26 cellular contexts compared by ENCODE assay signal in genomic region chr2:237447496-237447895, GRCh38. TPM values are rescaled to one million over a fixed set of nuclear protein-coding genes. Genes with fewer than 3 reads are reported as not detected.
"Had no signal": no experiment of that assay in that cellular context is flagged by ENCODE, and none has a peak within 500 bp of the region (broad histone marks: within the 10 kb centered on the region; RNA-seq: fewer than 3 reads in every experiment).

No MANE protein-coding gene starts in this region.

- H3K27me3 ChIP-seq: hepatocyte, ovary, sigmoid colon, tibial nerve, upper lobe of left lung, uterus had no signal

- H3K4me3 ChIP-seq: hepatocyte, left lung, ovary, psoas muscle, sigmoid colon, spleen, thoracic aorta, tibial nerve, upper lobe of left lung, uterus had no signal

- FAIRE-seq: endometrium, frontal cortex had no signal

- H3K9me3 ChIP-seq: left lung, ovary, psoas muscle, sigmoid colon, spleen, thoracic aorta, tibial nerve, upper lobe of left lung, uterus had no signal

- H3K36me3 Mint-ChIP-seq: naive thymus-derived CD8-positive, alpha-beta T cell; stimulated activated naive B cell treated with anti-CD40 and anti-IgM and Interleukin-4, amounts not matched to agents 10 μg/mL and 1 μg/mL and 100 μg/mL, for 72 hours had no signal

- H3K27me3 Mint-ChIP-seq: naive thymus-derived CD8-positive, alpha-beta T cell; stimulated activated naive CD8-positive, alpha-beta T cell treated with anti-CD3 and anti-CD28 coated beads, Interleukin-15, Interleukin-2, amounts not matched to agents 100 ng/mL and 50 ng/mL, for 24 hours had no signal

- H3K9me3 Mint-ChIP-seq: effector memory CD8-positive, alpha-beta T cell; naive thymus-derived CD8-positive, alpha-beta T cell; stimulated activated naive B cell treated with anti-CD40 and anti-IgM and Interleukin-4, amounts not matched to agents 10 μg/mL and 1 μg/mL and 100 μg/mL, for 72 hours; stimulated activated naive CD8-positive, alpha-beta T cell treated with anti-CD3 and anti-CD28 coated beads, Interleukin-15, Interleukin-2, amounts not matched to agents 100 ng/mL and 50 ng/mL, for 24 hours had no signal

- H3K36me3 ChIP-seq: left lung, ovary, sigmoid colon, spleen, thoracic aorta, tibial nerve, upper lobe of left lung, uterus had no signal

- ATAC-seq: effector memory CD8-positive, alpha-beta T cell; left cardiac atrium; left lung; naive thymus-derived CD8-positive, alpha-beta T cell; right cardiac atrium; stimulated activated naive B cell treated with anti-CD40 and anti-IgM and Interleukin-4, amounts not matched to agents 10 μg/mL and 1 μg/mL and 100 μg/mL, for 72 hours had no signal

- H3K27ac Mint-ChIP-seq: effector memory CD8-positive, alpha-beta T cell; stimulated activated naive B cell treated with anti-CD40 and anti-IgM and Interleukin-4, amounts not matched to agents 10 μg/mL and 1 μg/mL and 100 μg/mL, for 72 hours; stimulated activated naive CD8-positive, alpha-beta T cell treated with anti-CD3 and anti-CD28 coated beads, Interleukin-15, Interleukin-2, amounts not matched to agents 100 ng/mL and 50 ng/mL, for 24 hours had no signal

- H3K4me3 Mint-ChIP-seq: effector memory CD8-positive, alpha-beta T cell; stimulated activated naive B cell treated with anti-CD40 and anti-IgM and Interleukin-4, amounts not matched to agents 10 μg/mL and 1 μg/mL and 100 μg/mL, for 72 hours; stimulated activated naive CD8-positive, alpha-beta T cell treated with anti-CD3 and anti-CD28 coated beads, Interleukin-15, Interleukin-2, amounts not matched to agents 100 ng/mL and 50 ng/mL, for 24 hours had no signal

- DNase-seq: cortex of kidney; effector memory CD8-positive, alpha-beta T cell; erythroblast; left cardiac atrium; left lung; mesendoderm; naive thymus-derived CD8-positive, alpha-beta T cell; occipital lobe; ovary; psoas muscle; sigmoid colon; spleen; stimulated activated CD4-positive, alpha-beta T cell treated with anti-CD3 and anti-CD28 coated beads, Interleukin-4, amount 100 ng/mL, for 4 hours; stimulated activated naive B cell treated with anti-CD40 and anti-IgM and Interleukin-4, amounts not matched to agents 10 μg/mL and 1 μg/mL and 100 μg/mL, for 72 hours; upper lobe of left lung; uterus had no signal

- H3K27ac ChIP-seq: hepatocyte, left lung, ovary, psoas muscle, upper lobe of left lung had no signal

RNA-seq across cellular contexts. Expression of gene MLPH, which starts 39.6 kb away (rescaled TPM):
- total RNA-seq: dermis microvascular lymphatic vessel endothelial cell; naive thymus-derived CD8-positive, alpha-beta T cell; skeletal muscle tissue had no signal
- polyA plus RNA-seq: naive thymus-derived CD8-positive, alpha-beta T cell; neural cell had no signal
